In the genomic region with DNA sequence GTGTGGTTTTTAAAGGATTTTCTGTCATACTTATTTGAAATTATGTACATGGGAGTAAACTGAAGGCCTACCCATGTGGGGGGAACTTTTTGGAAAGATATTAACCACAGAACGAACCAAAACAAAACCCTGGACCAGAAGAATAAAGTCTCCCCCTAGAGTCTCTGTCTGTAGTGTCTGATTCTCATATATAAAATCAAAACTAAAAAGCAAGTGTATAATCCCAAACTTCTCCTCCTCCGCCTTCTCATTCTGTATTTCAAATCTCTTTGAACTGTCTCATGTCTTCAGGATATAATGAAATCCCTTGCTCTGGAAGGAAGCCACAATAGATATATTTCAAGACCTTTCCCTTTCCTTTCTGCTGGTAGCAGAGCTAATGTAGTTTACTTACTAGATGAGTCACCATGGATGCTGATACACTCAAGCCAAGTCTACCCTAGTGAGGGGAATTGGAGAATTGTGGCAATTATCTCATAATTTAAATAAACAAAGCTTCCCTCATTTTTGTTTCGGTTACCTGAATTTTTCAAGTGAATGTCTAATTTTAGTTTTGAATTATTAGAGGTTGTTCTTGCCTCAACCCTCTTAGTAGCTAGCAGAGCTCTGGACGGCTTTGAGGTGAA, we compare ENCODE assay signal across 2 cellular contexts.
TF ChIP-seq lines count a peak whose summit lies in the region.

No MANE protein-coding gene starts in this region.

TF ChIP-seq in SK-N-SH, 30 proteins besides CTCF, POLR2A, EP300 and RAD21 (continued from another document):
- TF ChIP-seq PBX3 (IDR thresholded peaks at IDR 0.05) (no peak), YY1 (IDR thresholded peaks at IDR 0.05; ENCODE audit: low read depth) (no peak), FOXJ3 (CRISPR knock-in tag; IDR thresholded peaks at IDR 0.05) (no peak), ELF1 (IDR thresholded peaks at IDR 0.05) (no peak), USF1 (IDR thresholded peaks at IDR 0.05; ENCODE audit: borderline replicate concordance, low read depth) (no peak), GABPA (IDR thresholded peaks at IDR 0.05; ENCODE audit: low read depth) (no peak), FOXM1 (IDR thresholded peaks at IDR 0.05; ENCODE audit: low read depth) (no peak)
- TF ChIP-seq, protein P1, sequence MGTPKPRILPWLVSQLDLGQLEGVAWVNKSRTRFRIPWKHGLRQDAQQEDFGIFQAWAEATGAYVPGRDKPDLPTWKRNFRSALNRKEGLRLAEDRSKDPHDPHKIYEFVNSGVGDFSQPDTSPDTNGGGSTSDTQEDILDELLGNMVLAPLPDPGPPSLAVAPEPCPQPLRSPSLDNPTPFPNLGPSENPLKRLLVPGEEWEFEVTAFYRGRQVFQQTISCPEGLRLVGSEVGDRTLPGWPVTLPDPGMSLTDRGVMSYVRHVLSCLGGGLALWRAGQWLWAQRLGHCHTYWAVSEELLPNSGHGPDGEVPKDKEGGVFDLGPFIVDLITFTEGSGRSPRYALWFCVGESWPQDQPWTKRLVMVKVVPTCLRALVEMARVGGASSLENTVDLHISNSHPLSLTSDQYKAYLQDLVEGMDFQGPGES (IDR thresholded peaks at IDR 0.05; ENCODE audit: low read depth, low read length) = no peak
- TF ChIP-seq, protein P2, sequence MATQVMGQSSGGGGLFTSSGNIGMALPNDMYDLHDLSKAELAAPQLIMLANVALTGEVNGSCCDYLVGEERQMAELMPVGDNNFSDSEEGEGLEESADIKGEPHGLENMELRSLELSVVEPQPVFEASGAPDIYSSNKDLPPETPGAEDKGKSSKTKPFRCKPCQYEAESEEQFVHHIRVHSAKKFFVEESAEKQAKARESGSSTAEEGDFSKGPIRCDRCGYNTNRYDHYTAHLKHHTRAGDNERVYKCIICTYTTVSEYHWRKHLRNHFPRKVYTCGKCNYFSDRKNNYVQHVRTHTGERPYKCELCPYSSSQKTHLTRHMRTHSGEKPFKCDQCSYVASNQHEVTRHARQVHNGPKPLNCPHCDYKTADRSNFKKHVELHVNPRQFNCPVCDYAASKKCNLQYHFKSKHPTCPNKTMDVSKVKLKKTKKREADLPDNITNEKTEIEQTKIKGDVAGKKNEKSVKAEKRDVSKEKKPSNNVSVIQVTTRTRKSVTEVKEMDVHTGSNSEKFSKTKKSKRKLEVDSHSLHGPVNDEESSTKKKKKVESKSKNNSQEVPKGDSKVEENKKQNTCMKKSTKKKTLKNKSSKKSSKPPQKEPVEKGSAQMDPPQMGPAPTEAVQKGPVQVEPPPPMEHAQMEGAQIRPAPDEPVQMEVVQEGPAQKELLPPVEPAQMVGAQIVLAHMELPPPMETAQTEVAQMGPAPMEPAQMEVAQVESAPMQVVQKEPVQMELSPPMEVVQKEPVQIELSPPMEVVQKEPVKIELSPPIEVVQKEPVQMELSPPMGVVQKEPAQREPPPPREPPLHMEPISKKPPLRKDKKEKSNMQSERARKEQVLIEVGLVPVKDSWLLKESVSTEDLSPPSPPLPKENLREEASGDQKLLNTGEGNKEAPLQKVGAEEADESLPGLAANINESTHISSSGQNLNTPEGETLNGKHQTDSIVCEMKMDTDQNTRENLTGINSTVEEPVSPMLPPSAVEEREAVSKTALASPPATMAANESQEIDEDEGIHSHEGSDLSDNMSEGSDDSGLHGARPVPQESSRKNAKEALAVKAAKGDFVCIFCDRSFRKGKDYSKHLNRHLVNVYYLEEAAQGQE (IDR thresholded peaks at IDR 0.05; ENCODE audit: low read depth, low read length) = no peak

TF ChIP-seq in WTC11, 78 proteins besides CTCF, POLR2A, EP300 and RAD21 (continued from another document):
- no peak for TF ChIP-seq ARID4B (CRISPR knock-in tag; IDR thresholded peaks at IDR 0.05; ENCODE audit: borderline replicate concordance)
- TF ChIP-seq TEAD4 (CRISPR knock-in tag; IDR thresholded peaks at IDR 0.05) = no peak
- TF ChIP-seq, protein P3, sequence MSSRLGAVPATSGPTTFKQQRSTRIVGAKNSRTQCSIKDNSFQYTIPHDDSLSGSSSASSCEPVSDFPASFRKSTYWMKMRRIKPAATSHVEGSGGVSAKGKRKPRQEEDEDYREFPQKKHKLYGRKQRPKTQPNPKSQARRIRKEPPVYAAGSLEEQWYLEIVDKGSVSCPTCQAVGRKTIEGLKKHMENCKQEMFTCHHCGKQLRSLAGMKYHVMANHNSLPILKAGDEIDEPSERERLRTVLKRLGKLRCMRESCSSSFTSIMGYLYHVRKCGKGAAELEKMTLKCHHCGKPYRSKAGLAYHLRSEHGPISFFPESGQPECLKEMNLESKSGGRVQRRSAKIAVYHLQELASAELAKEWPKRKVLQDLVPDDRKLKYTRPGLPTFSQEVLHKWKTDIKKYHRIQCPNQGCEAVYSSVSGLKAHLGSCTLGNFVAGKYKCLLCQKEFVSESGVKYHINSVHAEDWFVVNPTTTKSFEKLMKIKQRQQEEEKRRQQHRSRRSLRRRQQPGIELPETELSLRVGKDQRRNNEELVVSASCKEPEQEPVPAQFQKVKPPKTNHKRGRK (CRISPR knock-in tag; IDR thresholded peaks at IDR 0.05; ENCODE audit: borderline replicate concordance) = no peak
- TF ChIP-seq KAT7 (CRISPR knock-in tag; IDR thresholded peaks at IDR 0.05; ENCODE audit: borderline replicate concordance) = no peak
- TF ChIP-seq SP1 (CRISPR knock-in tag; conservative IDR thresholded peaks at IDR 0.05) = no peak
- no peak for TF ChIP-seq NFATC4 (CRISPR knock-in tag; IDR thresholded peaks at IDR 0.05)
- TF ChIP-seq, protein P4, sequence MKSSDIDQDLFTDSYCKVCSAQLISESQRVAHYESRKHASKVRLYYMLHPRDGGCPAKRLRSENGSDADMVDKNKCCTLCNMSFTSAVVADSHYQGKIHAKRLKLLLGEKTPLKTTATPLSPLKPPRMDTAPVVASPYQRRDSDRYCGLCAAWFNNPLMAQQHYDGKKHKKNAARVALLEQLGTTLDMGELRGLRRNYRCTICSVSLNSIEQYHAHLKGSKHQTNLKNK (CRISPR knock-in tag; IDR thresholded peaks at IDR 0.05) = no peak
TF ChIP-seq in WTC11: peak in this region for 0.
